In the genomic region with DNA sequence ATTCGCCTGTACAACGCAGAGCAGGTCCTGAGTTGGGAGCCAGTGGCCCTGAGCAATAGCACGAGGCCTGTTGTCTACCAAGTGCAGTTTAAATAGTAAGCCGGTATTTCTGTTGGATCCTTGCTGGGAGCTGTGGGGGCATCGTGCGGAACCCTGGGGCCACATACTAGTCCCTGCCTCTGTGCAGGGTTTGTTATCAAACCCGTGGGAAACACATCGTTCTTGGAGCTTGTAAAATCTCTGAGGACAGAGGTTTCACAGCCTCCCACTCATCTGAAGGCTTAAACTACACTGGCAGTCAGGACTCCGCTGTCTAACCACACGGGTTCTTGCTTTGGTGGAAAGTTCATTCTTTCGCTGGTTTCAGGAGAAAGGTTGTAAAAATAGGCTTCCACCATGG, we compare ENCODE assay signal across 28 cellular contexts. TPM values are rescaled to one million over a fixed set of nuclear protein-coding genes. Genes with fewer than 3 reads are reported as not detected.
DNase-seq lines count a peak whose midpoint lies in the region; ATAC-seq and TF ChIP-seq lines count a peak whose summit lies in the region.
"Had no signal": no experiment of that assay in that cellular context is flagged by ENCODE, and none has a peak within 500 bp of the region (broad histone marks: within the 10 kb centered on the region; RNA-seq: fewer than 3 reads in every experiment).

No MANE protein-coding gene starts in this region.

- H3K9me2 ChIP-seq in hepatocyte (replicated peaks; ENCODE audit: insufficient read depth) = no peaks in the 10 kb centered on the region

- no peak overlapping the region for H3K27ac Mint-ChIP-seq in activated CD4-positive, alpha-beta T cell treated with anti-CD3 and anti-CD28 coated beads for 36 hours
- H3K27ac Mint-ChIP-seq in T-cell (peak overlapping the region; percentile 46 to 81), progenitor cell of endocrine pancreas (peak overlapping the region; percentile 87)
- H3K27ac Mint-ChIP-seq: activated CD4-positive, alpha-beta memory T cell treated with anti-CD3 and anti-CD28 coated beads for 36 hours; immature natural killer cell; natural killer cell; stimulated activated naive CD8-positive, alpha-beta T cell treated with anti-CD3 and anti-CD28 coated beads, Interleukin-15, Interleukin-2, amounts not matched to agents 100 ng/mL and 50 ng/mL, for 24 hours had no signal

- peak overlapping the region; percentile 31 for H3K27ac ChIP-seq in hepatocyte
- peak overlapping the region in 1 of 4 donors; percentile 28 for H3K27ac ChIP-seq in tibial nerve
- H3K27ac ChIP-seq in vagina = no peak overlapping the region
- H3K27ac ChIP-seq: body of pancreas, right atrium auricular region, SK-N-MC, transverse colon had no signal

- H3K9me3 ChIP-seq in hepatocyte (ENCODE audit: low read depth) (no peaks in the 10 kb centered on the region), tibial nerve (no peaks in the 10 kb centered on the region), vagina (no peaks in the 10 kb centered on the region)
- H3K9me3 ChIP-seq: body of pancreas, pancreas, right atrium auricular region, transverse colon had no signal

- intact Hi-C loops in activated CD4-positive, alpha-beta T cell treated with anti-CD3 and anti-CD28 coated beads for 36 hours (cut with DNase I, micrococcal nuclease) = no loop called here
- intact Hi-C loops in vagina (cut with DNase I) = no loop called here

- TF ChIP-seq POLR2A in tibial nerve (IDR thresholded peaks at IDR 0.05) (no peak), vagina (IDR thresholded peaks at IDR 0.05) (no peak)

- CTCF ChIA-PET in activated CD4-positive, alpha-beta T cell treated with anti-CD3 and anti-CD28 coated beads for 36 hours (lab: Charles Lee) = interaction anchor here (1.0 to 1.4 kb wide), 4 partner anchors 9 to 53 kb away, joined by 3 to 6 read pairs (median 4); no protein-coding TSS in a partner anchor
- CTCF ChIA-PET in T-cell (lab: Charles Lee) = no interaction called here

- no peaks in the 10 kb centered on the region for H3K27me3 Mint-ChIP-seq in activated CD4-positive, alpha-beta T cell treated with anti-CD3 and anti-CD28 coated beads for 36 hours
- H3K27me3 Mint-ChIP-seq in T-cell (no peaks in the 10 kb centered on the region), progenitor cell of endocrine pancreas (no peaks in the 10 kb centered on the region)
- H3K27me3 Mint-ChIP-seq: activated CD4-positive, alpha-beta memory T cell treated with anti-CD3 and anti-CD28 coated beads for 36 hours; stimulated activated naive CD8-positive, alpha-beta T cell treated with anti-CD3 and anti-CD28 coated beads, Interleukin-15, Interleukin-2, amounts not matched to agents 100 ng/mL and 50 ng/mL, for 24 hours had no signal

- no peak for TF ChIP-seq CTCF in hepatocyte (IDR thresholded peaks at IDR 0.05; ENCODE audit: poor library complexity)
- TF ChIP-seq CTCF in progenitor cell of endocrine pancreas (IDR thresholded peaks at IDR 0.05; ENCODE audit: unreplicated experiment) = no peak
- TF ChIP-seq CTCF in tibial nerve (IDR thresholded peaks at IDR 0.05) = no peak
- TF ChIP-seq CTCF in vagina (IDR thresholded peaks at IDR 0.05) = no peak

- no peak for TF ChIP-seq EP300 in tibial nerve (IDR thresholded peaks at IDR 0.05)

- H3K9me3 Mint-ChIP-seq in activated CD4-positive, alpha-beta T cell treated with anti-CD3 and anti-CD28 coated beads for 36 hours (ENCODE audit: low read depth) = no peaks in the 10 kb centered on the region
- H3K9me3 Mint-ChIP-seq in T-cell (no peaks in the 10 kb centered on the region), progenitor cell of endocrine pancreas (ENCODE audit: low read depth) (no peaks in the 10 kb centered on the region)
- H3K9me3 Mint-ChIP-seq: activated CD4-positive, alpha-beta memory T cell treated with anti-CD3 and anti-CD28 coated beads for 36 hours; immature natural killer cell; natural killer cell; stimulated activated naive CD8-positive, alpha-beta T cell treated with anti-CD3 and anti-CD28 coated beads, Interleukin-15, Interleukin-2, amounts not matched to agents 100 ng/mL and 50 ng/mL, for 24 hours had no signal

- ATAC-seq in activated CD4-positive, alpha-beta T cell treated with anti-CD3 and anti-CD28 coated beads for 36 hours = peak; percentile 39
- no peak for ATAC-seq in T-cell (replicated peaks in 1 of 4)
- ATAC-seq: body of pancreas, esophagus mucosa, natural killer cell, pancreas had no signal

- 73% methylated on average over 11 of the region's 11 CpGs for WGBS in hepatocyte (ENCODE audit: low lambda C conversion rate, missing lambda C conversion rate)
- 71 to 74% methylated on average over 11 of the region's 11 CpGs for WGBS in tibial nerve, 2 donors

- peaks cover 76% of the 10 kb centered on the region for H3K79me2 ChIP-seq in hepatocyte

- no peak overlapping the region for H3K4me3 ChIP-seq in hepatocyte
- H3K4me3 ChIP-seq in tibial nerve = no peak overlapping the region
- H3K4me3 ChIP-seq in vagina = no peak overlapping the region
- H3K4me3 ChIP-seq: body of pancreas, pancreas, right atrium auricular region, SK-N-MC, transverse colon had no signal

- H3K27me3 ChIP-seq in hepatocyte (no peaks in the 10 kb centered on the region), tibial nerve (no peaks in the 10 kb centered on the region), vagina (no peaks in the 10 kb centered on the region)
- H3K27me3 ChIP-seq: body of pancreas, pancreas, right atrium auricular region, transverse colon had no signal

- no peak for DNase-seq in activated CD4-positive, alpha-beta T cell treated with anti-CD3 and anti-CD28 coated beads for 36 hours
- DNase-seq in activated CD4-positive, alpha-beta T cell treated with anti-CD3 and anti-CD28 coated beads for 4 hours = no peak
- DNase-seq in T-cell (no peak), hepatocyte (ENCODE audit: low spot score) (no peak), progenitor cell of endocrine pancreas (ENCODE audit: low spot score, unreplicated experiment) (no peak), tibial nerve (ENCODE audit: low spot score in 2 of 2) (no peak), DMS79 treated with DMSO at 0.1 percent for 48 hours (lab: John Stamatoyannopoulos, UW) (no peak), vagina (ENCODE audit: extremely low spot score in 2 of 2) (no peak)
- DNase-seq: 8988T; activated CD4-positive, alpha-beta memory T cell treated with anti-CD3 and anti-CD28 coated beads for 36 hours; activated effector memory CD4-positive, alpha-beta T cell treated with Interleukin-2 at 50 U/mL for 16 hours; body of pancreas; effector memory CD4-positive, alpha-beta T cell; GDM1; hippocampal formation; immature natural killer cell; IMR-90; mesendoderm; natural killer cell; NCI-H1092 treated with DMSO at 0.1 percent for 48 hours; NCI-H1930; pancreas; stimulated activated CD4-positive, alpha-beta T cell treated with anti-CD3 and anti-CD28 coated beads, Interleukin-4, amount 100 ng/mL, for 4 hours; transverse colon had no signal

- no peak overlapping the region for H2AFZ ChIP-seq in hepatocyte

- POLR2A ChIA-PET in activated CD4-positive, alpha-beta T cell treated with anti-CD3 and anti-CD28 coated beads for 36 hours (lab: Charles Lee) = interaction anchor here (0.7 kb wide), 1 partner anchor 20 kb away, joined by 3 read pairs; no protein-coding TSS in a partner anchor
- POLR2A ChIA-PET in T-cell (lab: Charles Lee) = interaction anchor here in 1 of 2 donors (0.6 kb wide), 1 partner anchor 15 kb away, joined by 3 read pairs; no protein-coding TSS in a partner anchor

- H3K4me1 ChIP-seq in hepatocyte (ENCODE audit: insufficient read depth) (peaks cover 27% of the 10 kb centered on the region), tibial nerve (peaks cover 0 to 73% (median 42%) of the 10 kb centered on the region in 4 donors), vagina (peaks cover 50% of the 10 kb centered on the region)

- peaks cover 36% of the 10 kb centered on the region for H3K36me3 Mint-ChIP-seq in activated CD4-positive, alpha-beta T cell treated with anti-CD3 and anti-CD28 coated beads for 36 hours (ENCODE audit: low read depth)
- H3K36me3 Mint-ChIP-seq in T-cell (peaks cover 21% of the 10 kb centered on the region), progenitor cell of endocrine pancreas (ENCODE audit: insufficient read depth) (peaks cover 23% of the 10 kb centered on the region)
- H3K36me3 Mint-ChIP-seq: immature natural killer cell, natural killer cell had no signal

- no peaks in the 10 kb centered on the region for H3K36me3 ChIP-seq in hepatocyte (replicated peaks; ENCODE audit: insufficient read depth, low read depth)
- peaks cover 0 to 76% (median 23%) of the 10 kb centered on the region in 3 donors for H3K36me3 ChIP-seq in tibial nerve
- peaks cover 0 to 32% of the 10 kb centered on the region in 2 donors for H3K36me3 ChIP-seq in vagina

- H3K4me1 Mint-ChIP-seq in activated CD4-positive, alpha-beta T cell treated with anti-CD3 and anti-CD28 coated beads for 36 hours = peaks cover 40% of the 10 kb centered on the region
- H3K4me1 Mint-ChIP-seq in T-cell (peaks cover 33 to 46% (median 42%) of the 10 kb centered on the region in 3 donors), progenitor cell of endocrine pancreas (ENCODE audit: low read depth) (peaks cover 57% of the 10 kb centered on the region)

- H4K20me1 ChIP-seq in hepatocyte (ENCODE audit: insufficient read depth, poor library complexity, severe bottlenecking) = peaks cover 5% of the 10 kb centered on the region

- H3K4me2 ChIP-seq in hepatocyte = no peak overlapping the region

- no peak overlapping the region for H3K4me3 Mint-ChIP-seq in activated CD4-positive, alpha-beta T cell treated with anti-CD3 and anti-CD28 coated beads for 36 hours
- no peak overlapping the region for H3K4me3 Mint-ChIP-seq in T-cell
- H3K4me3 Mint-ChIP-seq in progenitor cell of endocrine pancreas (ENCODE audit: low read depth) = no peak overlapping the region
- H3K4me3 Mint-ChIP-seq: activated CD4-positive, alpha-beta memory T cell treated with anti-CD3 and anti-CD28 coated beads for 36 hours; immature natural killer cell; natural killer cell; stimulated activated naive CD8-positive, alpha-beta T cell treated with anti-CD3 and anti-CD28 coated beads, Interleukin-15, Interleukin-2, amounts not matched to agents 100 ng/mL and 50 ng/mL, for 24 hours had no signal

RNA-seq across cellular contexts. Expression of gene IFNGR2, which starts 11.7 kb away (rescaled TPM):
- total RNA-seq in activated CD4-positive, alpha-beta T cell treated with anti-CD3 and anti-CD28 coated beads for 36 hours = 10 to 100 TPM; 16.4 to 18.9 TPM
- total RNA-seq in T-cell (10 to 100 TPM; 14.2 to 28.3 (median 22.5) TPM), hepatocyte (53.4 and 66.8 TPM in 2 replicates), progenitor cell of endocrine pancreas (63.0 and 65.3 TPM in 2 replicates), tibial nerve (100 to 1,000 TPM; 110 to 153 (median 129) TPM), vagina (89.6 TPM)
- polyA plus RNA-seq in hepatocyte = 60.2 and 66.7 TPM in 2 replicates
